15 cellular contexts compared by ENCODE assay signal in the genomic region with DNA sequence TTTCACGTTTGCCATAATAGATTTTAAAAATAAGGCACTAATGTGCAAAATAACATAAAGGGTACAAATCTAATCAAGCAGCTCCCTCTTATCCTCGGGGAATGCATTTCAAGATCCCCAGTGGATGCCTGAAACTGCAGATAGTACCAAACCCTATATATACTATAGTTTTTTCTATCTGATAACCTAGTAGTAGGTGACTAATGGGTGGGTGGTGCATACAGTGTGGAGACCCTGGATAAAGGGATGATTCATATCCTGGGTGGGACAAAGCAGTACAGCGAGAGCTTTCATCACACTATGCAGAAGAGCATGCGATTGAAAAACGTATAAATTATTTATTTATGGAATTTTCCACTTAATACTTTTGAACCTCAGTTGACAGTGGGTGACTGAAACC.
DNase-seq lines count a peak whose midpoint lies in the region; ATAC-seq and TF ChIP-seq lines count a peak whose summit lies in the region.
"Had no signal": no experiment of that assay in that cellular context is flagged by ENCODE, and none has a peak within 500 bp of the region (broad histone marks: within the 10 kb centered on the region; RNA-seq: fewer than 3 reads in every experiment).

No MANE protein-coding gene starts in this region.

- H3K4me1 ChIP-seq in HCT116 (ENCODE audit: control insufficient read depth in 1 of 2, insufficient read depth in 2 of 2, low read length in 2 of 2) (peaks cover 0 to 9% of the 10 kb centered on the region in 2 experiments; a peak in 1 of 4 replicates), smooth muscle cell (ENCODE audit: low read depth) (no peaks in the 10 kb centered on the region)
- H3K4me1 ChIP-seq: BLaER1, HAP-1 had no signal

- no peak for TF ChIP-seq RAD21 in HCT116 (IDR thresholded peaks at IDR 0.05; ENCODE audit: low read depth)

- no peaks in the 10 kb centered on the region for H3K9me2 ChIP-seq in HCT116 (ENCODE audit: insufficient read depth)

- in situ Hi-C loops in brain microvascular endothelial cell (cut with HindIII; ENCODE audit: low pct_ligation_motif_present, low sequenced_read_pairs), result no loop called here

- H3K9me3 ChIP-seq in HCT116 (ENCODE audit: control insufficient read depth in 1 of 2, insufficient read depth in 1 of 2, low read depth in 1 of 2, low read length in 2 of 2), result no peaks in the 10 kb centered on the region
- H3K9me3 ChIP-seq in smooth muscle cell (replicated peaks; ENCODE audit: low read depth), result no peaks in the 10 kb centered on the region
- H3K9me3 ChIP-seq: BLaER1, HAP-1 had no signal

- H3K4me3 ChIP-seq in HCT116 (replicated peaks in 1 of 2; ENCODE audit: low read depth in 1 of 2, low read length in 2 of 2) (no peak overlapping the region), brain microvascular endothelial cell (ENCODE audit: low read depth, low read length) (no peak overlapping the region), smooth muscle cell (no peak overlapping the region)
- H3K4me3 ChIP-seq: BLaER1, HAP-1 had no signal

- TF ChIP-seq CTCF in HCT116 (IDR thresholded peaks at IDR 0.05 in 2 of 3, conservative IDR thresholded peaks at IDR 0.05 in 1 of 3; ENCODE audit: borderline replicate concordance in 1 of 3, insufficient read depth in 1 of 3, low read depth in 2 of 3, low read length in 2 of 3), result no peak
- no peak for TF ChIP-seq CTCF in brain microvascular endothelial cell (IDR thresholded peaks at IDR 0.05; ENCODE audit: low read depth, low read length, missing control alignments)
- TF ChIP-seq CTCF in smooth muscle cell (IDR thresholded peaks at IDR 0.05; ENCODE audit: borderline replicate concordance, insufficient read depth, poor library complexity, severe bottlenecking), result no peak

- H3K27me3 ChIP-seq in HCT116 (ENCODE audit: insufficient read depth, low read length) (no peaks in the 10 kb centered on the region; the same call in 1 of the 2 replicates), brain microvascular endothelial cell (replicated peaks) (no peaks in the 10 kb centered on the region), smooth muscle cell (ENCODE audit: low read depth) (no peaks in the 10 kb centered on the region)
- H3K27me3 ChIP-seq: BLaER1 had no signal

- H3F3A ChIP-seq in smooth muscle cell (ENCODE audit: low read depth), result no peaks in the 10 kb centered on the region

- no peak overlapping the region for H3K27ac ChIP-seq in HCT116 (ENCODE audit: low read depth, low read length)
- H3K27ac ChIP-seq in brain microvascular endothelial cell, result no peak overlapping the region
- peak overlapping the region; percentile 47 for H3K27ac ChIP-seq in smooth muscle cell (ENCODE audit: low read depth)
- H3K27ac ChIP-seq: BLaER1 had no signal

- no TSS peak for BruUV-seq in HCT116 (replicated peaks; lab: Mats Ljungman, UMichigan)

- RAD21 ChIA-PET in HCT116 (lab: Charles Lee; ENCODE audit: low non-redundant PET in 1 of 2, low total read pairs in 2 of 2, uncharacterized antibody in 2 of 2, unreplicated experiment in 2 of 2), result no interaction called here

- H2AFZ ChIP-seq in HCT116 (ENCODE audit: low read depth, low read length, poor library complexity, severe bottlenecking) (no peak overlapping the region), smooth muscle cell (ENCODE audit: low read depth) (no peak overlapping the region)

- intact Hi-C loops in HCT116 (cut with micrococcal nuclease), result no loop called here

- CTCF ChIA-PET in HCT116 (lab: Charles Lee), result no interaction called here

- ATAC-seq in HCT116, result no peak
- no peak for ATAC-seq in GM21619 (IDR thresholded peaks at IDR 0.05; ENCODE audit: unreplicated experiment)

- no peak overlapping the region for H3K9ac ChIP-seq in HCT116 (ENCODE audit: low read length)
- no peak overlapping the region for H3K9ac ChIP-seq in smooth muscle cell (ENCODE audit: low read depth)
- H3K9ac ChIP-seq: BLaER1 had no signal

- no peak overlapping the region for H3K4me2 ChIP-seq in HCT116 (ENCODE audit: low read length)
- peak overlapping the region; percentile 50 for H3K4me2 ChIP-seq in smooth muscle cell
- H3K4me2 ChIP-seq: BLaER1 had no signal

- no peaks in the 10 kb centered on the region; the same call in 1 of the 2 replicates for H4K20me1 ChIP-seq in HCT116 (ENCODE audit: insufficient read depth)
- no peaks in the 10 kb centered on the region for H4K20me1 ChIP-seq in smooth muscle cell (ENCODE audit: low read depth)
- H4K20me1 ChIP-seq: BLaER1 had no signal

- POLR2A ChIA-PET in HCT116 (lab: Charles Lee), result no interaction called here

- DNase-seq in HCT116 (ENCODE audit: low read depth, low spot score), result no peak
- peak; percentile 3 for DNase-seq in RPMI7951 (ENCODE audit: low read depth)
- peak; percentile 48 for DNase-seq in brain microvascular endothelial cell
- DNase-seq in smooth muscle cell (lab: John Stamatoyannopoulos, UW; ENCODE audit: unreplicated experiment), result no peak
- no peak for DNase-seq in NCI-H146 (lab: John Stamatoyannopoulos, UW)
- no peak for DNase-seq in SKM-1 (lab: John Stamatoyannopoulos, UW; ENCODE audit: unreplicated experiment)
- DNase-seq: AML-193; CD8-positive, alpha-beta memory T cell; DMS53; GF-D8; HFFc6; KBM-7 had no signal

- WGBS in smooth muscle cell (ENCODE audit: low lambda C conversion rate), result 26% methylated on average over 5 of the region's 5 CpGs

- H3K79me2 ChIP-seq in HCT116 (ENCODE audit: insufficient read depth, low read length), result no peaks in the 10 kb centered on the region
- no peaks in the 10 kb centered on the region for H3K79me2 ChIP-seq in smooth muscle cell (ENCODE audit: low read depth)

- TF ChIP-seq POLR2A in HCT116 (IDR thresholded peaks at IDR 0.05; ENCODE audit: borderline replicate concordance, extremely low read depth, insufficient read depth, insufficient read length), result no peak

- H3K36me3 ChIP-seq in HCT116 (ENCODE audit: control insufficient read depth in 1 of 2, insufficient read depth in 2 of 2, low read length in 2 of 2), result no peaks in the 10 kb centered on the region
- no peaks in the 10 kb centered on the region for H3K36me3 ChIP-seq in brain microvascular endothelial cell (replicated peaks)
- H3K36me3 ChIP-seq in smooth muscle cell (ENCODE audit: low read depth), result no peaks in the 10 kb centered on the region
- H3K36me3 ChIP-seq: BLaER1, HAP-1 had no signal

TF ChIP-seq in HCT116, 20 proteins besides CTCF, POLR2A, EP300 and RAD21:
- TF ChIP-seq SRF (IDR thresholded peaks at IDR 0.05; ENCODE audit: low read depth), result no peak
- peak; percentile 26; the same call in 1 of the 2 replicates for TF ChIP-seq FOSL1 (IDR thresholded peaks at IDR 0.05; ENCODE audit: low read depth)

Comparison
In these comparisons a context has a peak if more than half of its experiments do, and no peak if none do; other contexts are left out.
1. DNase-seq: peak in RPMI7951 (single experiment) and brain microvascular endothelial cell (single experiment); none in HCT116 (single experiment), smooth muscle cell (single experiment), NCI-H146 (single experiment) and SKM-1 (single experiment).